ENCODE assay signal across 11 cellular contexts in genomic region chr9:99244300-99245260, GRCh38. TPM values are rescaled to one million over a fixed set of nuclear protein-coding genes. Genes with fewer than 3 reads are reported as not detected.
DNase-seq lines count a peak whose midpoint lies in the region; ATAC-seq and TF ChIP-seq lines count a peak whose summit lies in the region.
"Had no signal": no experiment of that assay in that cellular context is flagged by ENCODE, and none has a peak within 500 bp of the region (broad histone marks: within the 10 kb centered on the region; RNA-seq: fewer than 3 reads in every experiment).

No MANE protein-coding gene starts in this region.

- H3K4me3 ChIP-seq in CD8-positive, alpha-beta T cell (ENCODE audit: low read depth, low read length): no peak overlapping the region

- intact Hi-C loops in CD8-positive, alpha-beta T cell (cut with DNase I, micrococcal nuclease): no loop called here

- ATAC-seq in GM19395 (IDR thresholded peaks at IDR 0.05; ENCODE audit: unreplicated experiment): peak; percentile 94
- ATAC-seq in HG02973 (IDR thresholded peaks at IDR 0.05; ENCODE audit: unreplicated experiment): peak; percentile 83
- no peak for ATAC-seq in CD8-positive, alpha-beta T cell

- H3K9me3 ChIP-seq in CD8-positive, alpha-beta T cell (ENCODE audit: low read length): no peaks in the 10 kb centered on the region

- no peak overlapping the region for H3K27ac Mint-ChIP-seq in CD8-positive, alpha-beta T cell

- no peaks in the 10 kb centered on the region for H3K4me1 Mint-ChIP-seq in CD8-positive, alpha-beta T cell (ENCODE audit: low read depth)

- H3K4me3 Mint-ChIP-seq in CD8-positive, alpha-beta T cell: no peak overlapping the region
- H3K4me3 Mint-ChIP-seq: CD8-positive, alpha-beta memory T cell had no signal

- no peak overlapping the region for H3K27ac ChIP-seq in CD8-positive, alpha-beta T cell (ENCODE audit: low read depth, low read length)

- POLR2A ChIA-PET in CD8-positive, alpha-beta T cell (lab: Charles Lee): no interaction called here

- no peaks in the 10 kb centered on the region for H3K9me3 Mint-ChIP-seq in CD8-positive, alpha-beta T cell

- peaks cover 23% of the 10 kb centered on the region for H3K36me3 Mint-ChIP-seq in CD8-positive, alpha-beta T cell

- CTCF ChIA-PET in CD8-positive, alpha-beta T cell (lab: Charles Lee): interaction anchor here (0.6 kb wide), 1 partner anchor 137 kb away, joined by 4 read pairs; no protein-coding TSS in a partner anchor

- DNase-seq in GM10266 (ENCODE audit: extremely low spot score): peak; percentile 57
- DNase-seq in NOMO-1 treated with DMSO at 0.1 percent for 48 hours (lab: John Stamatoyannopoulos, UW; ENCODE audit: unreplicated experiment): peak; percentile 85
- no peak for DNase-seq in AG08395 (ENCODE audit: low spot score)
- DNase-seq in CD8-positive, alpha-beta T cell: no peak
- DNase-seq in activated effector memory CD4-positive, alpha-beta T cell treated with Interleukin-2 at 50 U/mL for 16 hours: no peak
- DNase-seq in stimulated activated CD4-positive, alpha-beta T cell treated with anti-CD3 and anti-CD28 coated beads, Interleukin-2, amount 100 ng/mL, for 24 hours: no peak
- DNase-seq: CD8-positive, alpha-beta memory T cell; NCI-H774; nucleus accumbens had no signal

- H3K36me3 ChIP-seq in CD8-positive, alpha-beta T cell (ENCODE audit: insufficient read depth, low read length): no peaks in the 10 kb centered on the region

- no peaks in the 10 kb centered on the region for H3K4me1 ChIP-seq in CD8-positive, alpha-beta T cell (ENCODE audit: insufficient read depth, low read length)

- no peak for TF ChIP-seq CTCF in GM10266 (IDR thresholded peaks at IDR 0.05; ENCODE audit: control insufficient read depth, insufficient read depth, low read depth, missing control alignments)
- TF ChIP-seq CTCF in CD8-positive, alpha-beta T cell (IDR thresholded peaks at IDR 0.05): no peak

- no peaks in the 10 kb centered on the region for H3K27me3 Mint-ChIP-seq in CD8-positive, alpha-beta T cell (ENCODE audit: low read depth)
- H3K27me3 Mint-ChIP-seq: CD8-positive, alpha-beta memory T cell had no signal

- no peaks in the 10 kb centered on the region for H3K27me3 ChIP-seq in CD8-positive, alpha-beta T cell (ENCODE audit: insufficient read depth, low read length)

RNA-seq across cellular contexts. Expression of gene SEC61B, which starts 22.5 kb away (rescaled TPM):
- total RNA-seq in CD8-positive, alpha-beta T cell: 100 to 1,000 TPM; 107 to 108 TPM

RNA-seq across cellular contexts. Expression of gene ALG2, which starts 22.8 kb away (rescaled TPM):
- 10 to 100 TPM; 21.0 to 24.7 TPM for total RNA-seq in CD8-positive, alpha-beta T cell

Comparison
In these comparisons a context has a peak if more than half of its experiments do, and no peak if none do; other contexts are left out.
1. DNase-seq: peak in GM10266 (single experiment) and NOMO-1 treated with DMSO at 0.1 percent for 48 hours (single experiment); none in AG08395 (single experiment), CD8-positive, alpha-beta T cell (0 of 7), activated effector memory CD4-positive, alpha-beta T cell treated with Interleukin-2 at 50 U/mL for 16 hours (single experiment) and stimulated activated CD4-positive, alpha-beta T cell treated with anti-CD3 and anti-CD28 coated beads, Interleukin-2, amount 100 ng/mL, for 24 hours (0 of 2).